Comparison of ENCODE assay signal across 2 cellular contexts in genomic region chr18:75784413-75784812, GRCh38.
TF ChIP-seq lines count a peak whose summit lies in the region.

No MANE protein-coding gene starts in this region.

TF ChIP-seq in SK-N-SH, 30 proteins besides CTCF, POLR2A, EP300 and RAD21 (continued from another document):
- TF ChIP-seq, protein P1, sequence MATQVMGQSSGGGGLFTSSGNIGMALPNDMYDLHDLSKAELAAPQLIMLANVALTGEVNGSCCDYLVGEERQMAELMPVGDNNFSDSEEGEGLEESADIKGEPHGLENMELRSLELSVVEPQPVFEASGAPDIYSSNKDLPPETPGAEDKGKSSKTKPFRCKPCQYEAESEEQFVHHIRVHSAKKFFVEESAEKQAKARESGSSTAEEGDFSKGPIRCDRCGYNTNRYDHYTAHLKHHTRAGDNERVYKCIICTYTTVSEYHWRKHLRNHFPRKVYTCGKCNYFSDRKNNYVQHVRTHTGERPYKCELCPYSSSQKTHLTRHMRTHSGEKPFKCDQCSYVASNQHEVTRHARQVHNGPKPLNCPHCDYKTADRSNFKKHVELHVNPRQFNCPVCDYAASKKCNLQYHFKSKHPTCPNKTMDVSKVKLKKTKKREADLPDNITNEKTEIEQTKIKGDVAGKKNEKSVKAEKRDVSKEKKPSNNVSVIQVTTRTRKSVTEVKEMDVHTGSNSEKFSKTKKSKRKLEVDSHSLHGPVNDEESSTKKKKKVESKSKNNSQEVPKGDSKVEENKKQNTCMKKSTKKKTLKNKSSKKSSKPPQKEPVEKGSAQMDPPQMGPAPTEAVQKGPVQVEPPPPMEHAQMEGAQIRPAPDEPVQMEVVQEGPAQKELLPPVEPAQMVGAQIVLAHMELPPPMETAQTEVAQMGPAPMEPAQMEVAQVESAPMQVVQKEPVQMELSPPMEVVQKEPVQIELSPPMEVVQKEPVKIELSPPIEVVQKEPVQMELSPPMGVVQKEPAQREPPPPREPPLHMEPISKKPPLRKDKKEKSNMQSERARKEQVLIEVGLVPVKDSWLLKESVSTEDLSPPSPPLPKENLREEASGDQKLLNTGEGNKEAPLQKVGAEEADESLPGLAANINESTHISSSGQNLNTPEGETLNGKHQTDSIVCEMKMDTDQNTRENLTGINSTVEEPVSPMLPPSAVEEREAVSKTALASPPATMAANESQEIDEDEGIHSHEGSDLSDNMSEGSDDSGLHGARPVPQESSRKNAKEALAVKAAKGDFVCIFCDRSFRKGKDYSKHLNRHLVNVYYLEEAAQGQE (IDR thresholded peaks at IDR 0.05; ENCODE audit: low read depth, low read length) = no peak
- TF ChIP-seq ZBTB33 (IDR thresholded peaks at IDR 0.05; ENCODE audit: borderline replicate concordance, low read depth) (no peak), TCF12 (IDR thresholded peaks at IDR 0.05) (no peak), SMC3 (IDR thresholded peaks at IDR 0.05; ENCODE audit: low read depth, low read length) (no peak), CHD2 (IDR thresholded peaks at IDR 0.05; ENCODE audit: low read length, partially characterized antibody) (no peak)

TF ChIP-seq in SK-N-SH treated with all-trans-retinoic acid at 6 μM for 48 hours, 23 proteins besides CTCF, POLR2A, EP300 and RAD21 (continued from another document):
- TF ChIP-seq GLIS3 (CRISPR knock-in tag; IDR thresholded peaks at IDR 0.05) = no peak
- no peak for TF ChIP-seq ZFP30 (CRISPR knock-in tag; IDR thresholded peaks at IDR 0.05)
- no peak for TF ChIP-seq RARB (CRISPR knock-in tag; IDR thresholded peaks at IDR 0.05)
- no peak for TF ChIP-seq ZNF8 (CRISPR knock-in tag; IDR thresholded peaks at IDR 0.05)
- no peak for TF ChIP-seq POU6F1 (CRISPR knock-in tag; IDR thresholded peaks at IDR 0.05; ENCODE audit: borderline replicate concordance, low read depth)
- TF ChIP-seq SNAI2 (CRISPR knock-in tag; IDR thresholded peaks at IDR 0.05) = no peak
TF ChIP-seq in SK-N-SH treated with all-trans-retinoic acid at 6 μM for 48 hours: peak in this region for 0.
